ENCODE assay signal across 8 cellular contexts in the genomic region with DNA sequence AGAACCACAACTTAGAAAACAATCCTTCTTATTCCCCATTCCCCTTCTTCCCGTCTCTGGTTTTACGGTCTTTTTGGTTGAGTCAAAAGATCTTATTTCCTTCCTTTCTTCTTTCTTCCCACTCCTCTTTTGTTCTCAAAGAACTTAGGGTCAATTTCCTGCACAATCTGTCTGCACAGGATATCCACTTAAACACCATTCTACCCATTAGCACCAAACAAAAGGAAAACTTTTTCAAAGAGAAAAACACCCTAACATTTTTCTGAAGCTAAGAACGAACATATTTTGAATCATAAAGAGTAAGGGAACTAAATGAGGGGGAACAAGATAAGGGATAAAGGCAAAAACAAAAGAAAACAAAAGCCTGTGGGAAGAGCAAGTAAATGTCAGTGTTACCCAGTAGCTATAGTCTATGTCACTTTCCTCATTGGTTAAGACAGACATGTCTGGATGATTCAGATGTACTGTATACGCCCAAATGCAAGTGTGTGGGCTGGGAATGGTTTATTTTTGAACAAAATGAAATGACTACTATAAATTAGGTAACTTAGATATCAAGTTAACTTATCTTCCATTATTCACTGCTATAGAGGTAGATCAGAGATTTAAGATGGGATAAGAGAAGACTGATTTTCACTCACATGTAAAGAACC. TPM values are rescaled to one million over a fixed set of nuclear protein-coding genes. Genes with fewer than 3 reads are reported as not detected.
A peak's percentile ranks its signal among the peaks of the same experiment; 100 is the strongest.
DNase-seq lines count a peak whose midpoint lies in the region; ATAC-seq and TF ChIP-seq lines count a peak whose summit lies in the region.

No MANE protein-coding gene starts in this region.

- H3K9me2 ChIP-seq in PC-9 (ENCODE audit: insufficient read depth): no peaks in the 10 kb centered on the region

- no peaks in the 10 kb centered on the region for H3K9me3 ChIP-seq in PC-9 (ENCODE audit: insufficient read depth, low read depth)
- H3K9me3 ChIP-seq in neuron (ENCODE audit: low read length): peaks cover 7% of the 10 kb centered on the region

- H3K4me1 ChIP-seq in PC-9 (replicated peaks; ENCODE audit: insufficient read depth): peaks cover 61% of the 10 kb centered on the region
- H3K4me1 ChIP-seq in neuron (ENCODE audit: insufficient read depth, low read length): peaks cover 11% of the 10 kb centered on the region

- no TSS peak for BruUV-seq in PC-9 (replicated peaks; lab: Mats Ljungman, UMichigan)

- intact Hi-C loops in PC-9 (cut with micrococcal nuclease; ENCODE audit: unreplicated experiment): loop anchor here (2.0 kb wide), 1 partner anchor 13 kb away; no protein-coding TSS in a partner anchor

- H3K4me2 ChIP-seq in PC-9: peak overlapping the region; percentile 85

- H3F3A ChIP-seq in PC-9 (ENCODE audit: insufficient read depth, low read depth): peaks cover 38% of the 10 kb centered on the region

- H2AFZ ChIP-seq in PC-9 (no peak overlapping the region), neuron (ENCODE audit: low read depth, low read length) (no peak overlapping the region)

- no peaks in the 10 kb centered on the region for H4K20me1 ChIP-seq in PC-9 (ENCODE audit: insufficient read depth)

- peaks cover 79% of the 10 kb centered on the region for H3K79me2 ChIP-seq in PC-9 (ENCODE audit: low read depth)

- CTCF ChIA-PET in PC-9 (lab: Charles Lee): no interaction called here

- H3K36me3 ChIP-seq in PC-9 (ENCODE audit: low read depth) (no peaks in the 10 kb centered on the region; the same call in 1 of the 2 replicates), neuron (ENCODE audit: insufficient read depth, low read length) (no peaks in the 10 kb centered on the region)

- ATAC-seq in GM19397 (IDR thresholded peaks at IDR 0.05; ENCODE audit: unreplicated experiment) (no peak), GM21367 (IDR thresholded peaks at IDR 0.05; ENCODE audit: unreplicated experiment) (no peak)

- H3K27me3 ChIP-seq in PC-9 (ENCODE audit: insufficient read depth, low read depth): no peaks in the 10 kb centered on the region
- no peaks in the 10 kb centered on the region for H3K27me3 ChIP-seq in neuron (ENCODE audit: insufficient read depth, low read length)

- peak overlapping the region; percentile 94 for H3K27ac ChIP-seq in PC-9

- peak; percentile 76 for DNase-seq in EL
- DNase-seq in PC-9: no peak
- DNase-seq in choroid plexus epithelial cell (ENCODE audit: low read depth): peak; percentile 86
- DNase-seq in NCI-H2171 (lab: John Stamatoyannopoulos, UW): no peak
- DNase-seq in effector CD4-positive, alpha-beta T cell: no peak

- peak overlapping the region; percentile 55 for H3K4me3 ChIP-seq in PC-9
- H3K4me3 ChIP-seq in choroid plexus epithelial cell (ENCODE audit: low read depth, low read length): peak overlapping the region; percentile 73
- peak overlapping the region; percentile 8 for H3K4me3 ChIP-seq in neuron (ENCODE audit: low read length)

- POLR2A ChIA-PET in PC-9 (lab: Charles Lee; ENCODE audit: unreplicated experiment): interaction anchor here (0.6 to 0.7 kb wide), 2 partner anchors 65 to 114 kb away, joined by 3 read pairs; no protein-coding TSS in a partner anchor

- no peak for TF ChIP-seq CTCF in PC-9 (conservative IDR thresholded peaks at IDR 0.05)
- TF ChIP-seq CTCF in choroid plexus epithelial cell (conservative IDR thresholded peaks at IDR 0.05; ENCODE audit: low read depth, low read length): no peak

RNA-seq across cellular contexts. Expression of a gene that starts 59.8 kb away (rescaled TPM):
- total RNA-seq in PC-9 (2021): 31.6 and 35.6 TPM in 2 replicates

Comparison
In these comparisons a context has a peak if more than half of its experiments do, and no peak if none do; other contexts are left out.
1. DNase-seq: peak in EL (single experiment) and choroid plexus epithelial cell (single experiment); none in PC-9 (0 of 2), NCI-H2171 (single experiment) and effector CD4-positive, alpha-beta T cell (single experiment).
2. H3K4me3 ChIP-seq: peak in every context shown above with its lines; median percentile 73 in choroid plexus epithelial cell; 55 in PC-9; 8 in neuron.